Comparison of ENCODE assay signal across 8 cellular contexts in genomic region chr10:30751678-30752331, GRCh38.
A peak's percentile ranks its signal among the peaks of the same experiment; 100 is the strongest.
DNase-seq lines count a peak whose midpoint lies in the region; ATAC-seq, FAIRE-seq and TF ChIP-seq lines count a peak whose summit lies in the region.

No MANE protein-coding gene starts in this region.

- H3K27me3 Mint-ChIP-seq in astrocyte (ENCODE audit: low read depth, unreplicated experiment) = peaks cover 25% of the 10 kb centered on the region

- no peaks in the 10 kb centered on the region for H3K36me3 ChIP-seq in Peyer's patch
- H3K36me3 ChIP-seq in astrocyte (ENCODE audit: insufficient read depth, low read length) = no peaks in the 10 kb centered on the region

- TF ChIP-seq CTCF in Peyer's patch (IDR thresholded peaks at IDR 0.05) = peak in 4 of 6 experiments; percentile 25 to 93 (median 64)
- TF ChIP-seq CTCF in astrocyte (IDR thresholded peaks at IDR 0.05; ENCODE audit: insufficient read depth, low read depth, low read length) = peak; percentile 95

- no peak for TF ChIP-seq POLR2A in Peyer's patch (IDR thresholded peaks at IDR 0.05)

- no peak overlapping the region for H2AFZ ChIP-seq in astrocyte (ENCODE audit: low read depth, low read length)

- H3K4me2 ChIP-seq in astrocyte (ENCODE audit: low read length) = no peak overlapping the region

- ATAC-seq in HG02763 (IDR thresholded peaks at IDR 0.05; ENCODE audit: unreplicated experiment) = peak; percentile 46
- no peak for ATAC-seq in GM21447 (IDR thresholded peaks at IDR 0.05; ENCODE audit: unreplicated experiment)

- H3K9me3 ChIP-seq in Peyer's patch = no peaks in the 10 kb centered on the region
- no peaks in the 10 kb centered on the region for H3K9me3 ChIP-seq in astrocyte (ENCODE audit: insufficient read depth, low read depth, low read length)

- no peak overlapping the region for H3K9ac ChIP-seq in astrocyte (ENCODE audit: low read length)

- FAIRE-seq in astrocyte (lab: Jason Lieb, UNC) = no peak

- in situ Hi-C loops in G401 (cut with HindIII; ENCODE audit: low sequenced_read_pairs) = no loop called here

- no peak overlapping the region for H3K4me3 Mint-ChIP-seq in astrocyte (ENCODE audit: unreplicated experiment)

- H3K4me3 ChIP-seq in Peyer's patch (no peak overlapping the region), astrocyte (ENCODE audit: insufficient read depth, low read depth, low read length) (no peak overlapping the region), skeletal muscle cell (ENCODE audit: low read depth, low read length) (no peak overlapping the region)

- no peaks in the 10 kb centered on the region for H3K9me3 Mint-ChIP-seq in astrocyte (ENCODE audit: unreplicated experiment)

- H4K20me1 ChIP-seq in astrocyte (ENCODE audit: insufficient read depth, low read length) = no peaks in the 10 kb centered on the region

- H3K27ac ChIP-seq in Peyer's patch (no peak overlapping the region), astrocyte (ENCODE audit: low read depth, low read length) (no peak overlapping the region)

- H3K27ac Mint-ChIP-seq in astrocyte (ENCODE audit: unreplicated experiment) = no peak overlapping the region

- no peaks in the 10 kb centered on the region for H3K4me1 ChIP-seq in Peyer's patch
- H3K4me1 ChIP-seq in astrocyte (ENCODE audit: insufficient read depth, low read length) = peaks cover 6% of the 10 kb centered on the region

- H3K4me1 Mint-ChIP-seq in astrocyte (ENCODE audit: low read depth, unreplicated experiment) = peaks cover 11% of the 10 kb centered on the region

- no peaks in the 10 kb centered on the region for H3K79me2 ChIP-seq in astrocyte (ENCODE audit: insufficient read depth, low read length)

- DNase-seq in G401 (ENCODE audit: low spot score) (peak; percentile 19), Peyer's patch (peak in 1 of 3 donors; percentile 53), astrocyte (ENCODE audit: low read depth) (peak; percentile 37), hippocampal formation (lab: John Stamatoyannopoulos, UW) (peak; percentile 75 to 79), skeletal muscle cell (ENCODE audit: low read depth) (peak; percentile 31), NCI-H1694 treated with DMSO at 0.1 percent for 48 hours (lab: John Stamatoyannopoulos, UW) (no peak)

- H3K36me3 Mint-ChIP-seq in astrocyte (ENCODE audit: low read depth, unreplicated experiment) = no peaks in the 10 kb centered on the region

- no peaks in the 10 kb centered on the region for H3K27me3 ChIP-seq in Peyer's patch
- H3K27me3 ChIP-seq in astrocyte (ENCODE audit: insufficient read depth, low read length) = no peaks in the 10 kb centered on the region
